In genomic region chr17:45098869-45099616, GRCh38 we compare ENCODE assay signal across 8 cellular contexts. TPM values are rescaled to one million over a fixed set of nuclear protein-coding genes. Genes with fewer than 3 reads are reported as not detected.
DNase-seq lines count a peak whose midpoint lies in the region; ATAC-seq, FAIRE-seq and TF ChIP-seq lines count a peak whose summit lies in the region.

No MANE protein-coding gene starts in this region.

- H3K4me3 Mint-ChIP-seq in astrocyte (ENCODE audit: unreplicated experiment), result no peak overlapping the region

- H3K4me1 Mint-ChIP-seq in astrocyte (ENCODE audit: low read depth, unreplicated experiment), result peaks cover 27% of the 10 kb centered on the region

- H3K9ac ChIP-seq in astrocyte (ENCODE audit: low read length), result no peak overlapping the region

- no peaks in the 10 kb centered on the region for H3K79me2 ChIP-seq in astrocyte (ENCODE audit: insufficient read depth, low read length)

- no peak for FAIRE-seq in astrocyte (lab: Jason Lieb, UNC)

- H3K27me3 ChIP-seq in astrocyte (ENCODE audit: insufficient read depth, low read length), result no peaks in the 10 kb centered on the region
- H3K27me3 ChIP-seq in gastrocnemius medialis, result no peaks in the 10 kb centered on the region

- H3K36me3 Mint-ChIP-seq in astrocyte (ENCODE audit: low read depth, unreplicated experiment), result peaks cover 30% of the 10 kb centered on the region

- H3K4me3 ChIP-seq in GM12864 (ENCODE audit: low read depth, low read length) (no peak overlapping the region), astrocyte (ENCODE audit: insufficient read depth, low read depth, low read length) (no peak overlapping the region), gastrocnemius medialis (no peak overlapping the region)

- H2AFZ ChIP-seq in astrocyte (ENCODE audit: low read depth, low read length), result no peak overlapping the region

- H3K4me2 ChIP-seq in astrocyte (ENCODE audit: low read length), result no peak overlapping the region

- TF ChIP-seq CTCF in GM12864 (IDR thresholded peaks at IDR 0.05; ENCODE audit: low read depth, low read length, missing control alignments) (peak; percentile 90), astrocyte (IDR thresholded peaks at IDR 0.05; ENCODE audit: insufficient read depth, low read depth, low read length) (peak; percentile 83), gastrocnemius medialis (IDR thresholded peaks at IDR 0.05 in 4 of 5, conservative IDR thresholded peaks at IDR 0.05 in 1 of 5) (peak; percentile 88 to 94 (median 91))

- TF ChIP-seq POLR2A in gastrocnemius medialis (IDR thresholded peaks at IDR 0.05), result no peak

- H3K9me3 ChIP-seq in astrocyte (ENCODE audit: insufficient read depth, low read depth, low read length), result no peaks in the 10 kb centered on the region
- H3K9me3 ChIP-seq in gastrocnemius medialis, result no peaks in the 10 kb centered on the region

- H3K27me3 Mint-ChIP-seq in astrocyte (ENCODE audit: low read depth, unreplicated experiment), result no peaks in the 10 kb centered on the region

- H3K27ac ChIP-seq in astrocyte (ENCODE audit: low read depth, low read length) (no peak overlapping the region), gastrocnemius medialis (peak overlapping the region; percentile 18 to 97 (median 80))

- intact Hi-C loops in gastrocnemius medialis (cut with DNase I; ENCODE audit: low total_unique reads), result loop anchor here (1.0 to 5.0 kb wide), 4 partner anchors 37 to 178 kb away; partner anchors contain the start of genes DCAKD and NMT1

- no peaks in the 10 kb centered on the region for H3K9me3 Mint-ChIP-seq in astrocyte (ENCODE audit: unreplicated experiment)

- peaks cover under 1% of the 10 kb centered on the region for H3K4me1 ChIP-seq in astrocyte (ENCODE audit: insufficient read depth, low read length)
- H3K4me1 ChIP-seq in gastrocnemius medialis, result peaks cover 41 to 60% of the 10 kb centered on the region in 2 donors

- in situ Hi-C loops in gastrocnemius medialis (cut with MboI; ENCODE audit: low sequenced_read_pairs in 4 of 4), result loop anchor here in 1 of 4 donors (5.0 kb wide), 1 partner anchor 182 kb away; the partner anchor contains the start of gene GFAP

- H4K20me1 ChIP-seq in astrocyte (ENCODE audit: insufficient read depth, low read length), result peaks cover 29% of the 10 kb centered on the region

- H3K27ac Mint-ChIP-seq in astrocyte (ENCODE audit: unreplicated experiment), result no peak overlapping the region

- no peak for DNase-seq in GM12864 (ENCODE audit: low read depth)
- DNase-seq in NCI-H146 treated with DMSO at 0.1 percent for 48 hours (lab: John Stamatoyannopoulos, UW; ENCODE audit: unreplicated experiment), result peak; percentile 36
- peak; percentile 52 for DNase-seq in T1000 (lab: John Stamatoyannopoulos, UW)
- peak; percentile 34 for DNase-seq in astrocyte (ENCODE audit: low read depth)
- peak; percentile 91 for DNase-seq in hepatic stellate cell (ENCODE audit: low spot score)
- peak; percentile 80 to 89 for DNase-seq in gastrocnemius medialis

- H3K36me3 ChIP-seq in astrocyte (ENCODE audit: insufficient read depth, low read length), result peaks cover 54% of the 10 kb centered on the region
- H3K36me3 ChIP-seq in gastrocnemius medialis, result peaks cover 0 to 85% of the 10 kb centered on the region in 2 donors

- peak; percentile 79 to 83 for ATAC-seq in gastrocnemius medialis
- no peak for ATAC-seq in GM21529 (IDR thresholded peaks at IDR 0.05; ENCODE audit: unreplicated experiment)
- no peak for ATAC-seq in HG03159 (IDR thresholded peaks at IDR 0.05; ENCODE audit: unreplicated experiment)

RNA-seq across cellular contexts. Expression of gene PLCD3, which starts 33.3 kb away (rescaled TPM):
- total RNA-seq in astrocyte (76.5 and 92.0 TPM in 2 replicates), gastrocnemius medialis (100 to 1,000 TPM in 1 of 4 donors, 10 to 100 TPM in 3; 38.6 to 186 (median 75.1) TPM)

RNA-seq across cellular contexts. Expression of gene ACBD4, which starts 36.4 kb away (rescaled TPM):
- total RNA-seq in astrocyte (3.9 and 4.7 TPM in 2 replicates), gastrocnemius medialis (1 to 10 TPM; 2.2 to 3.2 (median 2.5) TPM)

RNA-seq across cellular contexts. Expression of gene NMT1, which starts 37.9 kb away (rescaled TPM):
- total RNA-seq in astrocyte (114 and 130 TPM in 2 replicates), gastrocnemius medialis (100 to 1,000 TPM in 1 of 4 donors, 10 to 100 TPM in 3; 60.7 to 127 (median 71.5) TPM)

RNA-seq across cellular contexts. Expression of gene DCAKD, which starts 47.6 kb away (rescaled TPM):
- total RNA-seq in astrocyte (34.8 and 43.3 TPM in 2 replicates), gastrocnemius medialis (10 to 100 TPM in 3 of 4 donors, 1 to 10 TPM in 1; 9.8 to 14.4 (median 12.3) TPM)

RNA-seq across cellular contexts. Expression of gene HEXIM1, which starts 49.2 kb away (rescaled TPM):
- 44.5 and 46.6 TPM in 2 replicates for total RNA-seq in astrocyte
- total RNA-seq in gastrocnemius medialis, result 10 to 100 TPM; 26.3 to 79.6 (median 36.9) TPM

Comparison
In these comparisons a context has a peak if more than half of its experiments do, and no peak if none do; other contexts are left out.
1. ATAC-seq: peak in gastrocnemius medialis (2 of 2); none in GM21529 (single experiment) and HG03159 (single experiment).
2. Peak in every context shown above with its lines, with median percentiles within 50 percentile points of each other: CTCF ChIP-seq.